ENCODE assay signal across 22 cellular contexts in the genomic region with DNA sequence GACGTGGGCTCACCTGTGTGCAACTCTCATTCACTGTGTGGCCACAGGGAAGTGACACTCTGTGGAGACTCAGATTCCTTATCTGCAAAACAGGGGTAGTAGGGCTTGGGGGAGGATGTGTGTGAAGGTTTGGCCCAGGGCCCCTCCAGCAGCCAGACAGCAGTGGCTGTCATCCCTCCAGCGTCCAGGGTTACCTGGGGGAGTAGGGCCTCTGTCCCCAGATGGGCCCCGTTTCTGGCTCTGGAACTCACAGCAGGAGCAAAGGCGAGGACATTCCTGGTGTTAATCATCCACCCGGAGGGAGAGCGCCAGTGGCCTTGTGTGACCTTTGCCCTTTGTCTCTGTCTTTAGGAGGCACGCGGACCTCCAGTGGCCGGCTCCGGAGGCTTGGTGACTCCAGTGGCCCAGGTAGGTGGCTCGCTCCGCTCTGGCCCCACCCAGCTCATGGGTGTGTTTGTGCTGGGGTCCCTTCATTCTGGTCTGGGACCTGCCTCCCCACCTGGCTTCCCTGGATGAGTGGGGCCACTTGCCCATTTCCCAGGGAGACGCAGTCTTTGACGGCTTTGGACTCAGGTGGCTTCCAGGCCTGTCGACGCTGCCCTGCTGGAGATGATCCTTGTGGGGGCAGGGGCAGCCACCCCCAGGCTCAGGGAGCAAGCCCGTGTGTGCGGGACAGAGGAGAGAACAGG.
A peak's percentile ranks its signal among the peaks of the same experiment; 100 is the strongest.
DNase-seq lines count a peak whose midpoint lies in the region; ATAC-seq and TF ChIP-seq lines count a peak whose summit lies in the region.
"Had no signal": no experiment of that assay in that cellular context is flagged by ENCODE, and none has a peak within 500 bp of the region (broad histone marks: within the 10 kb centered on the region; RNA-seq: fewer than 3 reads in every experiment).

No MANE protein-coding gene starts in this region.

- no peak overlapping the region for H2AFZ ChIP-seq in IMR-90 (replicated peaks; ENCODE audit: low read length, poor library complexity)

- no peak for ATAC-seq in IMR-90 (ENCODE audit: low read depth)
- peak; percentile 81 to 86 (median 85) for ATAC-seq in right lobe of liver
- no peak for ATAC-seq in GM19455 (IDR thresholded peaks at IDR 0.05; ENCODE audit: unreplicated experiment)

- in situ Hi-C loops in IMR-90 (cut with MboI; ENCODE audit: low sequenced_read_pairs) = no loop called here

- peak overlapping the region in 3 of 5 experiments; percentile 25 to 60 (median 51) for H3K27ac Mint-ChIP-seq in brain

- H4K20me1 ChIP-seq in IMR-90 (ENCODE audit: insufficient read depth, low read length) = no peaks in the 10 kb centered on the region

- TF ChIP-seq POLR2A in IMR-90 (IDR thresholded peaks at IDR 0.05; ENCODE audit: low read depth, low read length) (no peak), right lobe of liver (IDR thresholded peaks at IDR 0.05) (peak; percentile 21)

- no peak overlapping the region for H3K23ac ChIP-seq in IMR-90 (ENCODE audit: low read depth, low read length)

- no peaks in the 10 kb centered on the region for H3K9me3 ChIP-seq in IMR-90 (ENCODE audit: control insufficient read depth, insufficient read depth, low read length)
- no peaks in the 10 kb centered on the region for H3K9me3 ChIP-seq in right lobe of liver
- no peaks in the 10 kb centered on the region for H3K9me3 ChIP-seq in skeletal muscle tissue (ENCODE audit: control insufficient read depth in 3 of 3, low read length in 3 of 3)

- 91% methylated on average over 6 of the region's 18 CpGs; no CpG with 5 or more reads in 1 of the 2 experiments for WGBS in IMR-90 (ENCODE audit: extremely low coverage in 2 of 2, insufficient read length in 1 of 2), 2 experiments
- WGBS in right lobe of liver (ENCODE audit: insufficient coverage, low coverage, low lambda C conversion rate, missing lambda C conversion rate) = 18% methylated on average over 11 of the region's 18 CpGs

- H3K9me3 Mint-ChIP-seq in brain = no peaks in the 10 kb centered on the region

- no peak overlapping the region for H2BK20ac ChIP-seq in IMR-90 (ENCODE audit: low read depth, low read length)

- H4K8ac ChIP-seq in IMR-90 (ENCODE audit: low read depth in 2 of 2, low read length in 2 of 2) = no peak overlapping the region

- H3K4me2 ChIP-seq in IMR-90 (ENCODE audit: low read depth, low read length) = no peak overlapping the region

- H3K56ac ChIP-seq in IMR-90 (ENCODE audit: extremely low read depth, insufficient read depth, low read length) = no peak overlapping the region

- H2BK15ac ChIP-seq in IMR-90 (ENCODE audit: low read depth, low read length) = no peak overlapping the region; the same call in 2 of the 3 replicates

- peak overlapping the region; percentile 51; the same call in 1 of the 2 replicates for H2AK5ac ChIP-seq in IMR-90 (ENCODE audit: low read depth, low read length)

- H3K9ac ChIP-seq in IMR-90 (ENCODE audit: low read depth, low read length) = no peak overlapping the region
- peak overlapping the region in 1 of 3 donors; percentile 10 for H3K9ac ChIP-seq in skeletal muscle tissue (ENCODE audit: low read depth in 1 of 3, low read length in 3 of 3)

- no peaks in the 10 kb centered on the region for H3K36me3 ChIP-seq in IMR-90 (ENCODE audit: control insufficient read depth, insufficient read depth, low read length)
- H3K36me3 ChIP-seq in right lobe of liver = no peaks in the 10 kb centered on the region
- peaks cover 0 to 4% (median 0%) of the 10 kb centered on the region in 3 donors for H3K36me3 ChIP-seq in skeletal muscle tissue (ENCODE audit: control insufficient read depth in 3 of 3, insufficient read depth in 3 of 3, low read length in 3 of 3)

- H3K4me3 ChIP-seq in IMR-90 (ENCODE audit: insufficient read depth, low read depth, low read length) (no peak overlapping the region), right lobe of liver (peak overlapping the region in 2 of 3 donors; percentile 16 to 31), skeletal muscle tissue (ENCODE audit: low read length in 3 of 3) (no peak overlapping the region)
- H3K4me3 ChIP-seq: SK-N-MC, skin epidermis had no signal

- no peak overlapping the region; the same call in 1 of the 2 replicates for H3K4ac ChIP-seq in IMR-90 (ENCODE audit: low read depth, low read length)

- H3K27me3 Mint-ChIP-seq in brain = peaks cover 13% of the 10 kb centered on the region

- CTCF ChIA-PET in IMR-90 (lab: Yijun Ruan, JAX) = no interaction called here

- TF ChIP-seq CTCF in IMR-90 (conservative IDR thresholded peaks at IDR 0.05; ENCODE audit: low read depth, low read length) (no peak), brain (conservative IDR thresholded peaks at IDR 0.05) (no peak), right lobe of liver (IDR thresholded peaks at IDR 0.05) (no peak)

- H3K14ac ChIP-seq in IMR-90 (replicated peaks; ENCODE audit: low read depth, low read length) = no peak overlapping the region; the same call in 1 of the 2 replicates

- H3K4me1 ChIP-seq in IMR-90 (ENCODE audit: control insufficient read depth, insufficient read depth, low read length) = peaks cover 23% of the 10 kb centered on the region
- H3K4me1 ChIP-seq in right lobe of liver = peaks cover 0 to 46% (median 26%) of the 10 kb centered on the region in 4 donors
- peaks cover 28 to 42% (median 41%) of the 10 kb centered on the region in 3 donors for H3K4me1 ChIP-seq in skeletal muscle tissue (ENCODE audit: control insufficient read depth in 3 of 3, insufficient read depth in 3 of 3, low read length in 3 of 3)

- peaks cover 24% of the 10 kb centered on the region for H3K4me1 Mint-ChIP-seq in brain

- H3K18ac ChIP-seq in IMR-90 (ENCODE audit: low read depth, low read length) = no peak overlapping the region

- H2BK120ac ChIP-seq in IMR-90 (ENCODE audit: low read depth, low read length) = peak overlapping the region; percentile 0; the same call in 1 of the 2 replicates

- H4K5ac ChIP-seq in IMR-90 (ENCODE audit: low read depth, low read length) = no peak overlapping the region

- DNase-seq in IMR-90 (no peak), right lobe of liver (peak; percentile 76 to 92 (median 91)), HUDEP-2 (lab: John Stamatoyannopoulos, UW; ENCODE audit: unreplicated experiment in 76 of 76) (no peak), DMS114 treated with DMSO at 0.1 percent for 48 hours (lab: John Stamatoyannopoulos, UW; ENCODE audit: unreplicated experiment) (no peak)
- DNase-seq: activated CD4-positive, CD25-positive, alpha-beta regulatory T cell treated with anti-CD3 and anti-CD28 coated beads, Interleukin-2, amount 50 U/mL, for 72 hours; activated effector memory CD4-positive, alpha-beta T cell treated with Interleukin-2 at 50 U/mL for 16 hours; AML-193; amniotic stem cell; cerebellar nuclear complex; HCEC 1CT; hippocampal formation; kidney glomerular epithelial cell; NCI-H1417; NCI-H69; stimulated activated CD4-positive, alpha-beta T cell treated with anti-CD3 and anti-CD28 coated beads, Interleukin-4, amount 100 ng/mL, for 24 hours; substantia nigra; T-helper 9 cell had no signal

- intact Hi-C loops in IMR-90 (cut with micrococcal nuclease) = no loop called here
- intact Hi-C loops in right lobe of liver (cut with DNase I) = no loop called here

- dilution Hi-C loops in IMR-90 (cut with HindIII; ENCODE audit: low sequenced_read_pairs, unreplicated experiment) = no loop called here

- H3K9me1 ChIP-seq in IMR-90 (ENCODE audit: insufficient read depth, low read length) = peaks cover 39% of the 10 kb centered on the region

- H2BK5ac ChIP-seq in IMR-90 (ENCODE audit: low read depth, low read length, poor library complexity, severe bottlenecking) = no peak overlapping the region

- no peaks in the 10 kb centered on the region for H3K27me3 ChIP-seq in IMR-90 (ENCODE audit: control insufficient read depth, insufficient read depth, low read length)
- H3K27me3 ChIP-seq in right lobe of liver = no peaks in the 10 kb centered on the region
- no peaks in the 10 kb centered on the region for H3K27me3 ChIP-seq in skeletal muscle tissue (ENCODE audit: control insufficient read depth in 3 of 3, insufficient read depth in 3 of 3, low read length in 3 of 3)

- BruUV-seq in IMR-90 (replicated peaks; lab: Mats Ljungman, UMichigan) = no TSS peak

- H3K36me3 Mint-ChIP-seq in brain = no peaks in the 10 kb centered on the region

- no peak overlapping the region for H2AK9ac ChIP-seq in IMR-90 (replicated peaks; ENCODE audit: low read depth, low read length, poor library complexity)

- H3K27ac ChIP-seq in IMR-90 (ENCODE audit: insufficient read depth, low read length) (no peak overlapping the region), right lobe of liver (peak overlapping the region; percentile 5 to 94 (median 67)), skeletal muscle tissue (ENCODE audit: low read depth, low read length) (peak overlapping the region; percentile 7)
- H3K27ac ChIP-seq: SK-N-MC had no signal

- peak overlapping the region; percentile 53; the same call in 1 of the 2 replicates for H4K91ac ChIP-seq in IMR-90 (ENCODE audit: insufficient read depth, low read depth, low read length)

- H3K4me3 Mint-ChIP-seq in brain = no peak overlapping the region

- peaks cover 17 to 71% of the 10 kb centered on the region in 2 experiments; a peak in 3 of 4 replicates for H3K79me1 ChIP-seq in IMR-90 (ENCODE audit: low read depth in 1 of 2, low read length in 2 of 2)

- POLR2A ChIA-PET in IMR-90 (lab: Charles Lee; ENCODE audit: unreplicated experiment) = no interaction called here

- no peak for TF ChIP-seq RAD21 in IMR-90 (IDR thresholded peaks at IDR 0.05; ENCODE audit: low read length)

TF ChIP-seq in IMR-90, 13 proteins besides CTCF, POLR2A, EP300 and RAD21:
- TF ChIP-seq CEBPB (IDR thresholded peaks at IDR 0.05; ENCODE audit: low read depth, low read length) (no peak), MAZ (IDR thresholded peaks at IDR 0.05; ENCODE audit: borderline replicate concordance, low read depth, low read length) (no peak)

Comparison
In these comparisons a context has a peak if more than half of its experiments do, and no peak if none do; other contexts are left out.
1. ATAC-seq: peak in right lobe of liver (4 of 4); none in IMR-90 (single experiment) and GM19455 (single experiment).
2. DNase-seq: peak in right lobe of liver (3 of 3); none in IMR-90 (single experiment), HUDEP-2 (0 of 76) and DMS114 treated with DMSO at 0.1 percent for 48 hours (single experiment).
3. H3K4me3 ChIP-seq: peak in right lobe of liver (2 of 3); none in IMR-90 (single experiment) and skeletal muscle tissue (0 of 3).